20 cellular contexts compared by ENCODE assay signal in genomic region chr2:234344041-234344440, GRCh38.
DNase-seq lines count a peak whose midpoint lies in the region; ATAC-seq and TF ChIP-seq lines count a peak whose summit lies in the region.
"Had no signal": no experiment of that assay in that cellular context is flagged by ENCODE, and none has a peak within 500 bp of the region (broad histone marks: within the 10 kb centered on the region; RNA-seq: fewer than 3 reads in every experiment).

No MANE protein-coding gene starts in this region.

- H2AK5ac ChIP-seq in mesendoderm (ENCODE audit: low read length), result no peak overlapping the region

- DNase-seq in right cardiac atrium (no peak), heart right ventricle (no peak), mesendoderm (peak; percentile 51), NCI-H1694 treated with DMSO at 0.1 percent for 48 hours (lab: John Stamatoyannopoulos, UW) (no peak)
- no peak for DNase-seq in stimulated activated effector memory CD8-positive, alpha-beta T cell treated with anti-CD3 and anti-CD28 coated beads, Interleukin-12 subunit alpha, Interleukin-12 subunit beta, amount 100 ng/mL, for 72 hours (ENCODE audit: low spot score in 2 of 2)
- DNase-seq in activated T-cell treated with anti-CD3 and anti-CD28 coated beads, Interleukin-2, amount 50 U/mL, for 72 hours, result no peak
- DNase-seq: Caco-2; CD4-positive, CD25-positive, alpha-beta regulatory T cell; CD8-positive, alpha-beta T cell; DMS153; EL; GDM1; GM23248; H7; HCEC 1CT had no signal

- no peaks in the 10 kb centered on the region for H3K27me3 Mint-ChIP-seq in activated T-cell treated with anti-CD3 and anti-CD28 coated beads, Interleukin-2, amount 50 U/mL, for 72 hours (ENCODE audit: low read depth)
- H3K27me3 Mint-ChIP-seq: CD4-positive, CD25-positive, alpha-beta regulatory T cell had no signal

- no peaks in the 10 kb centered on the region for H3K36me3 ChIP-seq in heart right ventricle
- no peaks in the 10 kb centered on the region for H3K36me3 ChIP-seq in mesendoderm (ENCODE audit: control insufficient read depth, insufficient read depth, low read length)
- H3K36me3 ChIP-seq: BLaER1 had no signal

- H3K79me2 ChIP-seq in mesendoderm (ENCODE audit: control insufficient read depth, insufficient read depth, low read length), result no peaks in the 10 kb centered on the region

- H3K79me1 ChIP-seq in mesendoderm (ENCODE audit: low read length), result no peaks in the 10 kb centered on the region

- 75% methylated on average over 1 of the region's 1 CpG for WGBS in right cardiac atrium
- WGBS in heart right ventricle, 2 donors, result 60 to 84% methylated on average over 1 of the region's 1 CpG
- WGBS in mesendoderm (ENCODE audit: extremely low coverage, insufficient coverage, low lambda C conversion rate), result no CpG with 5 or more reads among the region's 1 CpG

- H3K23ac ChIP-seq in mesendoderm (ENCODE audit: low read length), result no peak overlapping the region

- no peak overlapping the region for H4K8ac ChIP-seq in mesendoderm (ENCODE audit: low read depth, low read length)

- H2BK120ac ChIP-seq in mesendoderm (ENCODE audit: low read depth, low read length), result no peak overlapping the region

- H3K4me1 Mint-ChIP-seq in stimulated activated effector memory CD8-positive, alpha-beta T cell treated with anti-CD3 and anti-CD28 coated beads, Interleukin-12 subunit alpha, Interleukin-12 subunit beta, amount 100 ng/mL, for 72 hours, result peaks cover 19% of the 10 kb centered on the region
- peaks cover 9% of the 10 kb centered on the region for H3K4me1 Mint-ChIP-seq in activated T-cell treated with anti-CD3 and anti-CD28 coated beads, Interleukin-2, amount 50 U/mL, for 72 hours (ENCODE audit: low read depth)

- no peaks in the 10 kb centered on the region for H3K9me3 ChIP-seq in right cardiac atrium (ENCODE audit: control insufficient read depth, low read length)
- H3K9me3 ChIP-seq in heart right ventricle, result no peaks in the 10 kb centered on the region
- H3K9me3 ChIP-seq: Caco-2 had no signal

- H3K56ac ChIP-seq in mesendoderm (ENCODE audit: low read length), result no peak overlapping the region

- peak overlapping the region; percentile 5 for H3K27ac Mint-ChIP-seq in stimulated activated effector memory CD8-positive, alpha-beta T cell treated with anti-CD3 and anti-CD28 coated beads, Interleukin-12 subunit alpha, Interleukin-12 subunit beta, amount 100 ng/mL, for 72 hours
- no peak overlapping the region for H3K27ac Mint-ChIP-seq in activated T-cell treated with anti-CD3 and anti-CD28 coated beads, Interleukin-2, amount 50 U/mL, for 72 hours
- H3K27ac Mint-ChIP-seq: B cell; CD8-positive, alpha-beta T cell had no signal

- no peak overlapping the region for H3K27ac ChIP-seq in right cardiac atrium (ENCODE audit: low read length)
- no peak overlapping the region for H3K27ac ChIP-seq in heart right ventricle
- no peak overlapping the region for H3K27ac ChIP-seq in mesendoderm (ENCODE audit: low read depth, low read length)
- H3K27ac ChIP-seq: 22Rv1, BLaER1, C4-2B, GM23248 had no signal

- H2BK5ac ChIP-seq in mesendoderm (ENCODE audit: low read length), result no peak overlapping the region

- H3K4me2 ChIP-seq in mesendoderm (ENCODE audit: low read length), result no peak overlapping the region
- H3K4me2 ChIP-seq: BLaER1 had no signal

- H3K27me3 ChIP-seq in right cardiac atrium (ENCODE audit: control insufficient read depth, insufficient read depth), result no peaks in the 10 kb centered on the region
- H3K27me3 ChIP-seq in heart right ventricle, result no peaks in the 10 kb centered on the region
- H3K27me3 ChIP-seq in mesendoderm (ENCODE audit: insufficient read depth, low read length, poor library complexity), result no peaks in the 10 kb centered on the region
- H3K27me3 ChIP-seq: BLaER1 had no signal

- intact Hi-C loops in right cardiac atrium (cut with DNase I), result no loop called here
- intact Hi-C loops in heart right ventricle (cut with DNase I), result no loop called here

- H3K4me3 ChIP-seq in right cardiac atrium (ENCODE audit: low read length) (no peak overlapping the region), heart right ventricle (no peak overlapping the region), mesendoderm (ENCODE audit: low read length) (no peak overlapping the region)
- H3K4me3 ChIP-seq: BLaER1, GM12878, GM23248 had no signal

- H3K36me3 Mint-ChIP-seq in stimulated activated effector memory CD8-positive, alpha-beta T cell treated with anti-CD3 and anti-CD28 coated beads, Interleukin-12 subunit alpha, Interleukin-12 subunit beta, amount 100 ng/mL, for 72 hours, result no peaks in the 10 kb centered on the region
- H3K36me3 Mint-ChIP-seq in activated T-cell treated with anti-CD3 and anti-CD28 coated beads, Interleukin-2, amount 50 U/mL, for 72 hours (ENCODE audit: insufficient read depth in 2 of 2), result peaks cover 2 to 4% of the 10 kb centered on the region in 2 donors
- H3K36me3 Mint-ChIP-seq: CD8-positive, alpha-beta T cell had no signal

- no peak overlapping the region for H3K4me3 Mint-ChIP-seq in stimulated activated effector memory CD8-positive, alpha-beta T cell treated with anti-CD3 and anti-CD28 coated beads, Interleukin-12 subunit alpha, Interleukin-12 subunit beta, amount 100 ng/mL, for 72 hours
- H3K4me3 Mint-ChIP-seq in activated T-cell treated with anti-CD3 and anti-CD28 coated beads, Interleukin-2, amount 50 U/mL, for 72 hours, result no peak overlapping the region
- H3K4me3 Mint-ChIP-seq: B cell; CD4-positive, CD25-positive, alpha-beta regulatory T cell; CD8-positive, alpha-beta T cell had no signal

- no peak overlapping the region for H4K5ac ChIP-seq in mesendoderm (ENCODE audit: low read length)

- no peaks in the 10 kb centered on the region for H3K9me3 Mint-ChIP-seq in stimulated activated effector memory CD8-positive, alpha-beta T cell treated with anti-CD3 and anti-CD28 coated beads, Interleukin-12 subunit alpha, Interleukin-12 subunit beta, amount 100 ng/mL, for 72 hours
- H3K9me3 Mint-ChIP-seq in activated T-cell treated with anti-CD3 and anti-CD28 coated beads, Interleukin-2, amount 50 U/mL, for 72 hours, result peaks cover under 1 to 2% of the 10 kb centered on the region in 2 donors

- no peak for TF ChIP-seq CTCF in heart right ventricle (IDR thresholded peaks at IDR 0.05)

- H3K4me1 ChIP-seq in right cardiac atrium (ENCODE audit: control insufficient read depth, insufficient read depth, low read length) (peaks cover 4% of the 10 kb centered on the region), heart right ventricle (peaks cover 0 to 16% (median 0%) of the 10 kb centered on the region in 9 donors), mesendoderm (ENCODE audit: control insufficient read depth, low read depth, low read length) (no peaks in the 10 kb centered on the region)
- H3K4me1 ChIP-seq: Caco-2 had no signal

- no peak overlapping the region for H3K4ac ChIP-seq in mesendoderm (ENCODE audit: low read depth, low read length)

- no peak overlapping the region for H2BK15ac ChIP-seq in mesendoderm (replicated peaks; ENCODE audit: low read depth)

- no peak overlapping the region for H3K18ac ChIP-seq in mesendoderm (ENCODE audit: low read length)

- ATAC-seq in right cardiac atrium (peak; percentile 30 to 42), heart right ventricle (no peak)
- no peak for ATAC-seq in stimulated activated effector memory CD8-positive, alpha-beta T cell treated with anti-CD3 and anti-CD28 coated beads, Interleukin-12 subunit alpha, Interleukin-12 subunit beta, amount 100 ng/mL, for 72 hours
- ATAC-seq in activated T-cell treated with anti-CD3 and anti-CD28 coated beads, Interleukin-2, amount 50 U/mL, for 72 hours (replicated peaks in 1 of 2), result no peak
- ATAC-seq: CD8-positive, alpha-beta T cell; GM12878 had no signal

- no peak overlapping the region for H3K9ac ChIP-seq in mesendoderm (ENCODE audit: low read length)
- H3K9ac ChIP-seq: BLaER1, GM23248 had no signal

Comparison
In these comparisons a context has a peak if more than half of its experiments do, and no peak if none do; other contexts are left out.
1. ATAC-seq: peak in right cardiac atrium (2 of 2); none in heart right ventricle (0 of 8), stimulated activated effector memory CD8-positive, alpha-beta T cell treated with anti-CD3 and anti-CD28 coated beads, Interleukin-12 subunit alpha, Interleukin-12 subunit beta, amount 100 ng/mL, for 72 hours (single experiment) and activated T-cell treated with anti-CD3 and anti-CD28 coated beads, Interleukin-2, amount 50 U/mL, for 72 hours (0 of 2).